ENCODE assay signal across 1 cellular context in the genomic region with DNA sequence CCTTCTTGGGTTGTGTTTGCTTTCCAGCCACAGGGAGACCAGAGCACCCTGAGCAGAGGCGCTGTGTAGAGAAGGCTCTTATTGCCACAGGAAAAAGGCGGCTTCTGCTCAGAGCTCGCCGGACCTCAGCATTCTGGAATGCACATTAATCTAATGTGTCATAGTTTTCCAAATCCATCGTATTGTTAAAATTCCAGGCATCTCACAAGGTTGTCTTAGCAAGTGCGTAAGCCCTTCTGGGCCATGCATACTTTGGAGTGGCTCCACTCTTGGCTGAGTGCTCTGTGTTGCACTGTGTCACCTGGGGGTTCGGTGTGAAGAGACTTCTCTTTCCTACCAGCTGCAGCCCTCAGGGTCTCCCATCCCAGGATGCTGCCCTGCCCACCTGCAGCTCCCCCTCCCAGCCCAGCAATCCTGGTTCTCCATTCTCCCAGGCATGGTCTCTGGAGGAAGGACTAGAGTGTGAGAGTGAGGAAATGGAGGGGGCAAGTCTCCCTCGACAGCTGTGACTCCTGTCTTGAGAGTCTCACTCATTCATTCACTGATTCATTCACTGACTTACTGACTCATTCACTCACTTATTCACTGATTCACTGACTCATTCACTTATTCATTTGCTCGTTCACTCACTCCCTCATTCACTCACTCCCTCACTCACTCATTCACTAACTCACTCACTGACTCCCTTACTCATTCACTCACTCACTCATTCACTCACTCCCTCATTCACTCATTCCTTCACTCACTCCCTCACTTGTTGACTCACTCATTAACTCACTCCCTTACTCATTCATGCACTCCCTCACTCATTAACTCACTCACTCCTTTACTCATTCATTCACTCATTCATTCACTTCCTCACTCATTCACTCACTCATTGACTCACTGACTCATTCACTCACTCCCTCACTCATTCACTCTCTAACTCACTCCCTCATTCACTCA.
TF ChIP-seq lines count a peak whose summit lies in the region.

No MANE protein-coding gene starts in this region.

TF ChIP-seq in SK-N-SH, 30 proteins besides CTCF, POLR2A, EP300 and RAD21 (continued from another document):
- TF ChIP-seq, protein P1, sequence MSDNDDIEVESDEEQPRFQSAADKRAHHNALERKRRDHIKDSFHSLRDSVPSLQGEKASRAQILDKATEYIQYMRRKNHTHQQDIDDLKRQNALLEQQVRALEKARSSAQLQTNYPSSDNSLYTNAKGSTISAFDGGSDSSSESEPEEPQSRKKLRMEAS (IDR thresholded peaks at IDR 0.05; ENCODE audit: low read depth): peak; percentile 47
- TF ChIP-seq FOSL2 (IDR thresholded peaks at IDR 0.05; ENCODE audit: borderline replicate concordance, low read depth): peak; percentile 52
- no peak for TF ChIP-seq ELF1 (IDR thresholded peaks at IDR 0.05)
- TF ChIP-seq, protein P2, sequence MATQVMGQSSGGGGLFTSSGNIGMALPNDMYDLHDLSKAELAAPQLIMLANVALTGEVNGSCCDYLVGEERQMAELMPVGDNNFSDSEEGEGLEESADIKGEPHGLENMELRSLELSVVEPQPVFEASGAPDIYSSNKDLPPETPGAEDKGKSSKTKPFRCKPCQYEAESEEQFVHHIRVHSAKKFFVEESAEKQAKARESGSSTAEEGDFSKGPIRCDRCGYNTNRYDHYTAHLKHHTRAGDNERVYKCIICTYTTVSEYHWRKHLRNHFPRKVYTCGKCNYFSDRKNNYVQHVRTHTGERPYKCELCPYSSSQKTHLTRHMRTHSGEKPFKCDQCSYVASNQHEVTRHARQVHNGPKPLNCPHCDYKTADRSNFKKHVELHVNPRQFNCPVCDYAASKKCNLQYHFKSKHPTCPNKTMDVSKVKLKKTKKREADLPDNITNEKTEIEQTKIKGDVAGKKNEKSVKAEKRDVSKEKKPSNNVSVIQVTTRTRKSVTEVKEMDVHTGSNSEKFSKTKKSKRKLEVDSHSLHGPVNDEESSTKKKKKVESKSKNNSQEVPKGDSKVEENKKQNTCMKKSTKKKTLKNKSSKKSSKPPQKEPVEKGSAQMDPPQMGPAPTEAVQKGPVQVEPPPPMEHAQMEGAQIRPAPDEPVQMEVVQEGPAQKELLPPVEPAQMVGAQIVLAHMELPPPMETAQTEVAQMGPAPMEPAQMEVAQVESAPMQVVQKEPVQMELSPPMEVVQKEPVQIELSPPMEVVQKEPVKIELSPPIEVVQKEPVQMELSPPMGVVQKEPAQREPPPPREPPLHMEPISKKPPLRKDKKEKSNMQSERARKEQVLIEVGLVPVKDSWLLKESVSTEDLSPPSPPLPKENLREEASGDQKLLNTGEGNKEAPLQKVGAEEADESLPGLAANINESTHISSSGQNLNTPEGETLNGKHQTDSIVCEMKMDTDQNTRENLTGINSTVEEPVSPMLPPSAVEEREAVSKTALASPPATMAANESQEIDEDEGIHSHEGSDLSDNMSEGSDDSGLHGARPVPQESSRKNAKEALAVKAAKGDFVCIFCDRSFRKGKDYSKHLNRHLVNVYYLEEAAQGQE (IDR thresholded peaks at IDR 0.05; ENCODE audit: low read depth, low read length): no peak
- TF ChIP-seq, protein P3, sequence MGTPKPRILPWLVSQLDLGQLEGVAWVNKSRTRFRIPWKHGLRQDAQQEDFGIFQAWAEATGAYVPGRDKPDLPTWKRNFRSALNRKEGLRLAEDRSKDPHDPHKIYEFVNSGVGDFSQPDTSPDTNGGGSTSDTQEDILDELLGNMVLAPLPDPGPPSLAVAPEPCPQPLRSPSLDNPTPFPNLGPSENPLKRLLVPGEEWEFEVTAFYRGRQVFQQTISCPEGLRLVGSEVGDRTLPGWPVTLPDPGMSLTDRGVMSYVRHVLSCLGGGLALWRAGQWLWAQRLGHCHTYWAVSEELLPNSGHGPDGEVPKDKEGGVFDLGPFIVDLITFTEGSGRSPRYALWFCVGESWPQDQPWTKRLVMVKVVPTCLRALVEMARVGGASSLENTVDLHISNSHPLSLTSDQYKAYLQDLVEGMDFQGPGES (IDR thresholded peaks at IDR 0.05; ENCODE audit: low read depth, low read length): no peak
